ENCODE assay signal across 26 cellular contexts in genomic region chr9:11962327-11962726, GRCh38.
A peak's percentile ranks its signal among the peaks of the same experiment; 100 is the strongest.
DNase-seq lines count a peak whose midpoint lies in the region; ATAC-seq and TF ChIP-seq lines count a peak whose summit lies in the region.
"Had no signal": no experiment of that assay in that cellular context is flagged by ENCODE, and none has a peak within 500 bp of the region (broad histone marks: within the 10 kb centered on the region; RNA-seq: fewer than 3 reads in every experiment).

No MANE protein-coding gene starts in this region.

- no peaks in the 10 kb centered on the region for H3K27me3 ChIP-seq in foreskin keratinocyte
- H3K27me3 ChIP-seq in hepatocyte, result no peaks in the 10 kb centered on the region

- H3K9me3 ChIP-seq in hepatocyte (ENCODE audit: low read depth), result no peaks in the 10 kb centered on the region
- H3K9me3 ChIP-seq: Caco-2 had no signal

- no peaks in the 10 kb centered on the region for H3K9me2 ChIP-seq in hepatocyte (replicated peaks; ENCODE audit: insufficient read depth)

- H3K4me1 ChIP-seq in foreskin keratinocyte, result no peaks in the 10 kb centered on the region
- H3K4me1 ChIP-seq in hepatocyte (ENCODE audit: insufficient read depth), result no peaks in the 10 kb centered on the region
- H3K4me1 ChIP-seq: Caco-2 had no signal

- H3K79me2 ChIP-seq in hepatocyte, result no peaks in the 10 kb centered on the region

- no peak overlapping the region for H3K4me2 ChIP-seq in hepatocyte

- H3K36me3 ChIP-seq in hepatocyte (replicated peaks; ENCODE audit: insufficient read depth, low read depth), result no peaks in the 10 kb centered on the region

- H3K27ac ChIP-seq in foreskin keratinocyte, result no peak overlapping the region
- no peak overlapping the region for H3K27ac ChIP-seq in hepatocyte

- no peak overlapping the region for H3K4me3 ChIP-seq in hepatocyte

- DNase-seq in A172 (ENCODE audit: low spot score), result peak; percentile 16
- DNase-seq in HCEC 1CT, result peak; percentile 3
- peak; percentile 85 for DNase-seq in amniotic epithelial cell (ENCODE audit: low read depth)
- peak; percentile 1 to 4 for DNase-seq in foreskin keratinocyte
- no peak for DNase-seq in superior temporal gyrus (ENCODE audit: extremely low spot score)
- no peak for DNase-seq in activated gamma-delta T cell (lab: John Stamatoyannopoulos, UW)
- no peak for DNase-seq in hepatocyte (ENCODE audit: low spot score)
- DNase-seq: C1 segment of cervical spinal cord; Caco-2; CD8-positive, alpha-beta T cell; DMS 273 treated with DMSO at 0.1 percent for 48 hours; DND-41; H7; Karpas-422; MV-4-11; NCI-H1105; NCI-H1436 treated with DMSO at 0.1 percent for 48 hours; NCI-H187 treated with DMSO at 0.1 percent for 48 hours; NCI-H2107; NCI-H446 treated with DMSO at 0.1 percent for 48 hours; NCI-H526; NCI-H82; NK-92 treated with Interleukin-12 subunit alpha and Interleukin-12 subunit beta, amount 100 ng/mL, for 24 hours; RPMI8226; SHP77 had no signal

- WGBS in hepatocyte (ENCODE audit: low lambda C conversion rate, missing lambda C conversion rate), result 47% methylated on average over 4 of the region's 4 CpGs

- no peak for ATAC-seq in foreskin keratinocyte
- ATAC-seq: CD8-positive, alpha-beta T cell; HepG2 had no signal

- TF ChIP-seq CTCF in foreskin keratinocyte (conservative IDR thresholded peaks at IDR 0.05), result no peak
- no peak for TF ChIP-seq CTCF in hepatocyte (IDR thresholded peaks at IDR 0.05; ENCODE audit: poor library complexity)

- no peak overlapping the region for H2AFZ ChIP-seq in hepatocyte

- H4K20me1 ChIP-seq in hepatocyte (ENCODE audit: insufficient read depth, poor library complexity, severe bottlenecking), result no peaks in the 10 kb centered on the region

Comparison
In these comparisons a context has a peak if more than half of its experiments do, and no peak if none do; other contexts are left out.
1. DNase-seq: peak in A172 (single experiment), HCEC 1CT (single experiment), amniotic epithelial cell (single experiment) and foreskin keratinocyte (2 of 2); none in superior temporal gyrus (single experiment), activated gamma-delta T cell (single experiment) and hepatocyte (single experiment).